In genomic region chr12:101727098-101727497, GRCh38 we compare ENCODE assay signal across 26 cellular contexts.
"Had no signal": no experiment of that assay in that cellular context is flagged by ENCODE, and none has a peak within 500 bp of the region (broad histone marks: within the 10 kb centered on the region; RNA-seq: fewer than 3 reads in every experiment).

No MANE protein-coding gene starts in this region.

- H3K27me3 ChIP-seq: breast epithelium had no signal

- H3K4me3 Mint-ChIP-seq: activated CD4-positive, alpha-beta memory T cell treated with anti-CD3 and anti-CD28 coated beads, Interleukin-2, amount 10 ng/mL, durations not matched to agents 7 days and 5 days; activated naive CD4-positive, alpha-beta T cell treated with anti-CD3 and anti-CD28 coated beads, Interleukin-2, amount 10 ng/mL, durations not matched to agents 7 days and 5 days; activated naive CD8-positive, alpha-beta T cell treated with anti-CD3 and anti-CD28 coated beads for 36 hours; activated T-cell treated with anti-CD3 and anti-CD28 coated beads, Interleukin-2, amount 50 U/mL, for 72 hours had no signal

- H3K36me3 ChIP-seq: breast epithelium had no signal

- H3K4me1 Mint-ChIP-seq: activated naive CD4-positive, alpha-beta T cell treated with anti-CD3 and anti-CD28 coated beads, Interleukin-2, amount 10 ng/mL, durations not matched to agents 7 days and 5 days had no signal

- H3K9me3 ChIP-seq: breast epithelium had no signal

- H3K27me3 Mint-ChIP-seq: activated CD4-positive, alpha-beta memory T cell treated with anti-CD3 and anti-CD28 coated beads, Interleukin-2, amount 10 ng/mL, durations not matched to agents 7 days and 5 days; activated naive CD4-positive, alpha-beta T cell treated with anti-CD3 and anti-CD28 coated beads, Interleukin-2, amount 10 ng/mL, durations not matched to agents 7 days and 5 days; activated naive CD8-positive, alpha-beta T cell treated with anti-CD3 and anti-CD28 coated beads for 36 hours had no signal

- H3K9me3 Mint-ChIP-seq: activated CD4-positive, alpha-beta memory T cell treated with anti-CD3 and anti-CD28 coated beads, Interleukin-2, amount 10 ng/mL, durations not matched to agents 7 days and 5 days; activated naive CD4-positive, alpha-beta T cell treated with anti-CD3 and anti-CD28 coated beads, Interleukin-2, amount 10 ng/mL, durations not matched to agents 7 days and 5 days; activated naive CD8-positive, alpha-beta T cell treated with anti-CD3 and anti-CD28 coated beads for 36 hours; activated T-cell treated with anti-CD3 and anti-CD28 coated beads, Interleukin-2, amount 50 U/mL, for 72 hours; activated T-helper 2 cell treated with anti-CD3 and anti-CD28 coated beads, Interferon-gamma antibody, Interleukin-2, Interleukin-4, amounts not matched to agents 10 μg/mL and 5 μg/mL and 100 μg/mL, durations not matched to agents 14 hours and 24 hours and 36 hours had no signal

- H3K4me3 ChIP-seq: breast epithelium had no signal

- H3K4me1 ChIP-seq: breast epithelium had no signal

- H3K27ac ChIP-seq: breast epithelium, VCaP had no signal

- DNase-seq: activated CD4-positive, alpha-beta memory T cell treated with anti-CD3 and anti-CD28 coated beads, Interleukin-2, amount 10 ng/mL, durations not matched to agents 7 days and 5 days; activated CD4-positive, alpha-beta T cell treated with anti-CD3 and anti-CD28 coated beads, Interleukin-2, amount 50 U/mL, for 1 hour; activated CD4-positive, CD25-positive, alpha-beta regulatory T cell; activated CD8-positive, alpha-beta memory T cell treated with anti-CD3 and anti-CD28 coated beads, Interleukin-2, amount 50 U/mL, for 4 hours; activated gamma-delta T cell treated with Interleukin-2 at 50 U/mL for 16 hours; activated naive CD4-positive, alpha-beta T cell treated with anti-CD3 and anti-CD28 coated beads, Interleukin-2, amount 10 ng/mL, durations not matched to agents 7 days and 5 days; activated naive CD8-positive, alpha-beta T cell treated with anti-CD3 and anti-CD28 coated beads for 36 hours; activated T-cell treated with anti-CD3 and anti-CD28 coated beads, Interleukin-2, amount 50 U/mL, for 72 hours; anterior cingulate cortex; caudate nucleus; Kasumi-1; KBM-7; NCI-H1092; NCI-H1417 treated with DMSO at 0.1 percent for 48 hours; NCI-H1694; NCI-H2029; NCI-H2107; NCI-H510A treated with DMSO at 0.1 percent for 48 hours; NCI-H69; NK-92 treated with Interleukin-12 subunit alpha and Interleukin-12 subunit beta, amount 100 ng/mL, for 24 hours; OCI-M1; SHP77 treated with DMSO at 0.1 percent for 48 hours; T-helper 1 cell had no signal

- H3K27ac Mint-ChIP-seq: activated CD4-positive, alpha-beta memory T cell treated with anti-CD3 and anti-CD28 coated beads, Interleukin-2, amount 10 ng/mL, durations not matched to agents 7 days and 5 days; activated naive CD4-positive, alpha-beta T cell treated with anti-CD3 and anti-CD28 coated beads, Interleukin-2, amount 10 ng/mL, durations not matched to agents 7 days and 5 days; activated naive CD8-positive, alpha-beta T cell treated with anti-CD3 and anti-CD28 coated beads for 36 hours; activated T-cell treated with anti-CD3 and anti-CD28 coated beads, Interleukin-2, amount 50 U/mL, for 72 hours; activated T-helper 2 cell treated with anti-CD3 and anti-CD28 coated beads, Interferon-gamma antibody, Interleukin-2, Interleukin-4, amounts not matched to agents 10 μg/mL and 5 μg/mL and 100 μg/mL, durations not matched to agents 14 hours and 24 hours and 36 hours had no signal

- ATAC-seq: activated T-cell treated with anti-CD3 and anti-CD28 coated beads, Interleukin-2, amount 50 U/mL, for 72 hours had no signal
